Comparison of ENCODE assay signal across 16 cellular contexts in genomic region chr5:28254846-28255245, GRCh38.
"Had no signal": no experiment of that assay in that cellular context is flagged by ENCODE, and none has a peak within 500 bp of the region (broad histone marks: within the 10 kb centered on the region; RNA-seq: fewer than 3 reads in every experiment).

No MANE protein-coding gene starts in this region.

- H3K4me1 ChIP-seq: foreskin keratinocyte had no signal

- H3K4me3 ChIP-seq: dorsolateral prefrontal cortex, skin epidermis had no signal

- H3K27me3 ChIP-seq: dorsolateral prefrontal cortex, foreskin keratinocyte had no signal

- H3K27ac ChIP-seq: dorsolateral prefrontal cortex, foreskin keratinocyte, skin epidermis had no signal

- DNase-seq: activated B cell treated with CpG ODN at 0.5 μM for 24 hours; activated CD4-positive, alpha-beta T cell treated with anti-CD3 and anti-CD28 coated beads, Interleukin-2, amount 10 ng/mL, durations not matched to agents 24 days and 14 days; activated CD8-positive, alpha-beta memory T cell treated with anti-CD3 and anti-CD28 coated beads, Interleukin-2, amount 50 U/mL, for 48 hours; activated naive CD4-positive, alpha-beta T cell; aorta; dorsolateral prefrontal cortex; erythroblast; foreskin keratinocyte; mesendoderm; natural killer cell; posterior cingulate gyrus; stimulated activated CD4-positive, alpha-beta T cell treated with anti-CD3 and anti-CD28 coated beads, Interleukin-4, amount 100 ng/mL, for 24 hours; stimulated activated naive CD4-positive, alpha-beta T cell; SW 1271; trophoblast cell had no signal
